ENCODE assay signal across 1 cellular context in the genomic region with DNA sequence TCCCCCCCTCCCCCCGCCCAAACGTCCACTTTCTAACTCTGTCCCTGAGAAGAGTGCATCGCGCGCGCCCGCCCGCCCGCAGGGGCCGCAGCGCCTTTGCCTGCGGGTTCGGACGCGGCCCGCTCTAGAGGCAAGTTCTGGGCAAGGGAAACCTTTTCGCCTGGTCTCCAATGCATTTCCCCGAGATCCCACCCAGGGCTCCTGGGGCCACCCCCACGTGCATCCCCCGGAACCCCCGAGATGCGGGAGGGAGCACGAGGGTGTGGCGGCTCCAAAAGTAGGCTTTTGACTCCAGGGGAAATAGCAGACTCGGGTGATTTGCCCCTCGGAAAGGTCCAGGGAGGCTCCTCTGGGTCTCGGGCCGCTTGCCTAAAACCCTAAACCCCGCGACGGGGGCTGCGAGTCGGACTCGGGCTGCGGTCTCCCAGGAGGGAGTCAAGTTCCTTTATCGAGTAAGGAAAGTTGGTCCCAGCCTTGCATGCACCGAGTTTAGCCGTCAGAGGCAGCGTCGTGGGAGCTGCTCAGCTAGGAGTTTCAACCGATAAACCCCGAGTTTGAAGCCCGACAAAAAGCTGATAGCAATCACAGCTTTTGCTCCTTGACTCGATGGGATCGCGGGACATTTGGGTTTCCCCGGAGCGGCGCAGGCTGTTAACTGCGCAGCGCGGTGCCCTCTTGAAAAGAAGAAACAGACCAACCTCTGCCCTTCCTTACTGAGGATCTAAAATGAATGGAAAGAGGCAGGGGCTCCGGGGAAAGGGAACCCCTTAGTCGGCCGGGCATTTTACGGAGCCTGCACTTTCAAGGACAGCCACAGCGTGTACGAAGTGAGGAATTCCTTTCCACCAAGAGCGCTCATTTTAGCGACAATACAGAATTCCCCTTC.
TF ChIP-seq lines count a peak whose summit lies in the region.

No MANE protein-coding gene starts in this region.

TF ChIP-seq in HCT116, 20 proteins besides CTCF, POLR2A, EP300 and RAD21:
- TF ChIP-seq, protein P1, sequence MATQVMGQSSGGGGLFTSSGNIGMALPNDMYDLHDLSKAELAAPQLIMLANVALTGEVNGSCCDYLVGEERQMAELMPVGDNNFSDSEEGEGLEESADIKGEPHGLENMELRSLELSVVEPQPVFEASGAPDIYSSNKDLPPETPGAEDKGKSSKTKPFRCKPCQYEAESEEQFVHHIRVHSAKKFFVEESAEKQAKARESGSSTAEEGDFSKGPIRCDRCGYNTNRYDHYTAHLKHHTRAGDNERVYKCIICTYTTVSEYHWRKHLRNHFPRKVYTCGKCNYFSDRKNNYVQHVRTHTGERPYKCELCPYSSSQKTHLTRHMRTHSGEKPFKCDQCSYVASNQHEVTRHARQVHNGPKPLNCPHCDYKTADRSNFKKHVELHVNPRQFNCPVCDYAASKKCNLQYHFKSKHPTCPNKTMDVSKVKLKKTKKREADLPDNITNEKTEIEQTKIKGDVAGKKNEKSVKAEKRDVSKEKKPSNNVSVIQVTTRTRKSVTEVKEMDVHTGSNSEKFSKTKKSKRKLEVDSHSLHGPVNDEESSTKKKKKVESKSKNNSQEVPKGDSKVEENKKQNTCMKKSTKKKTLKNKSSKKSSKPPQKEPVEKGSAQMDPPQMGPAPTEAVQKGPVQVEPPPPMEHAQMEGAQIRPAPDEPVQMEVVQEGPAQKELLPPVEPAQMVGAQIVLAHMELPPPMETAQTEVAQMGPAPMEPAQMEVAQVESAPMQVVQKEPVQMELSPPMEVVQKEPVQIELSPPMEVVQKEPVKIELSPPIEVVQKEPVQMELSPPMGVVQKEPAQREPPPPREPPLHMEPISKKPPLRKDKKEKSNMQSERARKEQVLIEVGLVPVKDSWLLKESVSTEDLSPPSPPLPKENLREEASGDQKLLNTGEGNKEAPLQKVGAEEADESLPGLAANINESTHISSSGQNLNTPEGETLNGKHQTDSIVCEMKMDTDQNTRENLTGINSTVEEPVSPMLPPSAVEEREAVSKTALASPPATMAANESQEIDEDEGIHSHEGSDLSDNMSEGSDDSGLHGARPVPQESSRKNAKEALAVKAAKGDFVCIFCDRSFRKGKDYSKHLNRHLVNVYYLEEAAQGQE (IDR thresholded peaks at IDR 0.05; ENCODE audit: low read depth): no peak
- no peak for TF ChIP-seq EZH2 (IDR thresholded peaks at IDR 0.05)
- TF ChIP-seq, protein P2, sequence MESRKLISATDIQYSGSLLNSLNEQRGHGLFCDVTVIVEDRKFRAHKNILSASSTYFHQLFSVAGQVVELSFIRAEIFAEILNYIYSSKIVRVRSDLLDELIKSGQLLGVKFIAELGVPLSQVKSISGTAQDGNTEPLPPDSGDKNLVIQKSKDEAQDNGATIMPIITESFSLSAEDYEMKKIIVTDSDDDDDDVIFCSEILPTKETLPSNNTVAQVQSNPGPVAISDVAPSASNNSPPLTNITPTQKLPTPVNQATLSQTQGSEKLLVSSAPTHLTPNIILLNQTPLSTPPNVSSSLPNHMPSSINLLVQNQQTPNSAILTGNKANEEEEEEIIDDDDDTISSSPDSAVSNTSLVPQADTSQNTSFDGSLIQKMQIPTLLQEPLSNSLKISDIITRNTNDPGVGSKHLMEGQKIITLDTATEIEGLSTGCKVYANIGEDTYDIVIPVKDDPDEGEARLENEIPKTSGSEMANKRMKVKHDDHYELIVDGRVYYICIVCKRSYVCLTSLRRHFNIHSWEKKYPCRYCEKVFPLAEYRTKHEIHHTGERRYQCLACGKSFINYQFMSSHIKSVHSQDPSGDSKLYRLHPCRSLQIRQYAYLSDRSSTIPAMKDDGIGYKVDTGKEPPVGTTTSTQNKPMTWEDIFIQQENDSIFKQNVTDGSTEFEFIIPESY (IDR thresholded peaks at IDR 0.05; ENCODE audit: extremely low read depth, insufficient replicate concordance, low read length): no peak
- no peak for TF ChIP-seq SIN3A (IDR thresholded peaks at IDR 0.05; ENCODE audit: low read depth)
- TF ChIP-seq, protein P3, sequence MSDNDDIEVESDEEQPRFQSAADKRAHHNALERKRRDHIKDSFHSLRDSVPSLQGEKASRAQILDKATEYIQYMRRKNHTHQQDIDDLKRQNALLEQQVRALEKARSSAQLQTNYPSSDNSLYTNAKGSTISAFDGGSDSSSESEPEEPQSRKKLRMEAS (IDR thresholded peaks at IDR 0.05): no peak
- no peak for TF ChIP-seq CBX3 (IDR thresholded peaks at IDR 0.05; ENCODE audit: low read depth)
- no peak for TF ChIP-seq SP1 (IDR thresholded peaks at IDR 0.05; ENCODE audit: low read depth)
- TF ChIP-seq YY1 (IDR thresholded peaks at IDR 0.05; ENCODE audit: extremely low read depth, insufficient replicate concordance, low read depth, low read length): no peak
- TF ChIP-seq ZNF274 (IDR thresholded peaks at IDR 0.05; ENCODE audit: low read depth, low read length): no peak
